2 cellular contexts compared by ENCODE assay signal in genomic region chr19:42452590-42452989, GRCh38.
TF ChIP-seq lines count a peak whose summit lies in the region.

No MANE protein-coding gene starts in this region.

TF ChIP-seq in GM23338, 12 proteins besides CTCF, POLR2A, EP300 and RAD21:
- no peak for TF ChIP-seq ETS1 (IDR thresholded peaks at IDR 0.05)
- no peak for TF ChIP-seq ZNF114 (CRISPR knock-in tag; IDR thresholded peaks at IDR 0.05)
- TF ChIP-seq ZNF331 (CRISPR knock-in tag; IDR thresholded peaks at IDR 0.05; ENCODE audit: low read depth): no peak
- no peak for TF ChIP-seq CREB1 (CRISPR knock-in tag; IDR thresholded peaks at IDR 0.05; ENCODE audit: low read depth)
- no peak for TF ChIP-seq EZH2 (IDR thresholded peaks at IDR 0.05; ENCODE audit: low read depth, unreplicated experiment)
- TF ChIP-seq EZH2phosphoT487 (IDR thresholded peaks at IDR 0.05; ENCODE audit: unreplicated experiment): no peak
- no peak for TF ChIP-seq POLR2AphosphoS5 (IDR thresholded peaks at IDR 0.05; ENCODE audit: low read depth)
- TF ChIP-seq ZNF462 (CRISPR knock-in tag; IDR thresholded peaks at IDR 0.05): no peak
- no peak for TF ChIP-seq STAT1 (IDR thresholded peaks at IDR 0.05; ENCODE audit: unreplicated experiment)
- TF ChIP-seq NANOG (IDR thresholded peaks at IDR 0.05; ENCODE audit: borderline replicate concordance): no peak
- TF ChIP-seq JUNB (IDR thresholded peaks at IDR 0.05; ENCODE audit: unreplicated experiment): no peak
- no peak for TF ChIP-seq REST (IDR thresholded peaks at IDR 0.05; ENCODE audit: unreplicated experiment)

TF ChIP-seq in H1, 55 proteins besides CTCF, POLR2A, EP300 and RAD21 (continued from another document):
- TF ChIP-seq SP2 (IDR thresholded peaks at IDR 0.05; ENCODE audit: low read length): no peak
- TF ChIP-seq E2F6 (IDR thresholded peaks at IDR 0.05): no peak
- no peak for TF ChIP-seq NRF1 (IDR thresholded peaks at IDR 0.05; ENCODE audit: low read depth, low read length)
- TF ChIP-seq JUN (IDR thresholded peaks at IDR 0.05; ENCODE audit: low read depth, low read length): no peak
- TF ChIP-seq FOSL1 (IDR thresholded peaks at IDR 0.05; ENCODE audit: insufficient read depth, low read depth, low read length): no peak
- TF ChIP-seq CBX5 (IDR thresholded peaks at IDR 0.05; ENCODE audit: low read depth, low read length): no peak
- no peak for TF ChIP-seq JUND (IDR thresholded peaks at IDR 0.05; ENCODE audit: low read length)
- no peak for TF ChIP-seq SIX5 (IDR thresholded peaks at IDR 0.05; ENCODE audit: low read depth, low read length)
- no peak for TF ChIP-seq RFX5 (IDR thresholded peaks at IDR 0.05; ENCODE audit: borderline replicate concordance, low read depth, low read length)
- TF ChIP-seq RBBP5 (IDR thresholded peaks at IDR 0.05; ENCODE audit: borderline replicate concordance, low read depth, low read length): no peak
- TF ChIP-seq USF2 (IDR thresholded peaks at IDR 0.05; ENCODE audit: low read length): no peak
- no peak for TF ChIP-seq CTBP2 (IDR thresholded peaks at IDR 0.05; ENCODE audit: borderline replicate concordance, insufficient read depth, insufficient read length, low read length)
- TF ChIP-seq EGR1 (IDR thresholded peaks at IDR 0.05; ENCODE audit: borderline replicate concordance, low read depth, low read length): no peak
